Comparison of ENCODE assay signal across 21 cellular contexts in genomic region chr2:6750389-6751158, GRCh38.
DNase-seq lines count a peak whose midpoint lies in the region; ATAC-seq and TF ChIP-seq lines count a peak whose summit lies in the region.
"Had no signal": no experiment of that assay in that cellular context is flagged by ENCODE, and none has a peak within 500 bp of the region (broad histone marks: within the 10 kb centered on the region; RNA-seq: fewer than 3 reads in every experiment).

No MANE protein-coding gene starts in this region.

- no peak overlapping the region for H3K4me3 Mint-ChIP-seq in stimulated activated memory B cell treated with anti-CD40 and anti-IgM and Interleukin-4, amounts not matched to agents 10 μg/mL and 1 μg/mL and 100 μg/mL, for 72 hours
- H3K4me3 Mint-ChIP-seq: CD4-positive, alpha-beta T cell had no signal

- peak; percentile 27 for DNase-seq in BE2C
- DNase-seq in OCI-M1 (lab: John Stamatoyannopoulos, UW), result peak; percentile 50
- peak; percentile 13 for DNase-seq in adipocyte (ENCODE audit: low read depth)
- peak; percentile 19 for DNase-seq in mesendoderm
- no peak for DNase-seq in KG1 (lab: John Stamatoyannopoulos, UW)
- DNase-seq: Caco-2; CD4-positive, alpha-beta T cell; GDM1; GM23248; NCI-H1105 treated with DMSO at 0.1 percent for 48 hours; NCI-H187 treated with DMSO at 0.1 percent for 48 hours; NCI-H2227 treated with DMSO at 0.1 percent for 48 hours; NCI-H510A treated with DMSO at 0.1 percent for 48 hours; NCI-H774; SIG-M5 had no signal

- H3K18ac ChIP-seq in mesendoderm (ENCODE audit: low read length), result no peak overlapping the region

- H3K36me3 Mint-ChIP-seq in stimulated activated memory B cell treated with anti-CD40 and anti-IgM and Interleukin-4, amounts not matched to agents 10 μg/mL and 1 μg/mL and 100 μg/mL, for 72 hours, result no peaks in the 10 kb centered on the region

- H3K4me1 Mint-ChIP-seq in stimulated activated memory B cell treated with anti-CD40 and anti-IgM and Interleukin-4, amounts not matched to agents 10 μg/mL and 1 μg/mL and 100 μg/mL, for 72 hours, result no peaks in the 10 kb centered on the region

- H2BK15ac ChIP-seq in mesendoderm (replicated peaks; ENCODE audit: low read depth), result no peak overlapping the region

- H3K4me3 ChIP-seq in BE2C (ENCODE audit: low read depth, low read length) (peak overlapping the region; percentile 7), adipocyte (ENCODE audit: low read length) (no peak overlapping the region), mesendoderm (ENCODE audit: low read length) (no peak overlapping the region)
- H3K4me3 ChIP-seq: GM23248, PC-9 had no signal

- no peak for TF ChIP-seq CTCF in BE2C (IDR thresholded peaks at IDR 0.05; ENCODE audit: low read depth, low read length)

- no peak overlapping the region for H3K56ac ChIP-seq in mesendoderm (ENCODE audit: low read length)

- H3K27ac ChIP-seq in mesendoderm (ENCODE audit: low read depth, low read length), result no peak overlapping the region
- H3K27ac ChIP-seq: GM23248, PC-9, RWPE1 had no signal

- H3K4me1 ChIP-seq in BE2C (peaks cover 17% of the 10 kb centered on the region), adipocyte (ENCODE audit: control insufficient read depth, insufficient read depth, low read length) (no peaks in the 10 kb centered on the region), mesendoderm (ENCODE audit: control insufficient read depth, low read depth, low read length) (no peaks in the 10 kb centered on the region)
- H3K4me1 ChIP-seq: Caco-2 had no signal

- no peak overlapping the region for H2AK5ac ChIP-seq in mesendoderm (ENCODE audit: low read length)

- WGBS in mesendoderm (ENCODE audit: extremely low coverage, insufficient coverage, low lambda C conversion rate), result no CpG with 5 or more reads among the region's 8 CpGs

- H3K27me3 Mint-ChIP-seq in stimulated activated memory B cell treated with anti-CD40 and anti-IgM and Interleukin-4, amounts not matched to agents 10 μg/mL and 1 μg/mL and 100 μg/mL, for 72 hours, result peaks cover 19% of the 10 kb centered on the region

- H3K79me1 ChIP-seq in mesendoderm (ENCODE audit: low read length), result no peaks in the 10 kb centered on the region

- no peak overlapping the region for H3K23ac ChIP-seq in mesendoderm (ENCODE audit: low read length)

- H3K4me2 ChIP-seq in mesendoderm (ENCODE audit: low read length), result no peak overlapping the region
- H3K4me2 ChIP-seq: PC-9 had no signal

- H3K79me2 ChIP-seq in mesendoderm (ENCODE audit: control insufficient read depth, insufficient read depth, low read length), result no peaks in the 10 kb centered on the region

- H3K9ac ChIP-seq in adipocyte (ENCODE audit: low read length) (no peak overlapping the region), mesendoderm (ENCODE audit: low read length) (no peak overlapping the region)
- H3K9ac ChIP-seq: GM23248 had no signal

- H3K9me3 ChIP-seq in BE2C (no peaks in the 10 kb centered on the region), adipocyte (ENCODE audit: control insufficient read depth, low read length) (no peaks in the 10 kb centered on the region)
- H3K9me3 ChIP-seq: Caco-2 had no signal

- H2BK5ac ChIP-seq in mesendoderm (ENCODE audit: low read length), result no peak overlapping the region

- no peak overlapping the region for H3K27ac Mint-ChIP-seq in stimulated activated memory B cell treated with anti-CD40 and anti-IgM and Interleukin-4, amounts not matched to agents 10 μg/mL and 1 μg/mL and 100 μg/mL, for 72 hours
- H3K27ac Mint-ChIP-seq: CD4-positive, alpha-beta T cell had no signal

- H3K27me3 ChIP-seq in BE2C (peaks cover 28% of the 10 kb centered on the region), adipocyte (replicated peaks; ENCODE audit: control insufficient read depth, insufficient read depth, low read length) (peaks cover 23% of the 10 kb centered on the region), mesendoderm (ENCODE audit: insufficient read depth, low read length, poor library complexity) (no peaks in the 10 kb centered on the region)

- no peaks in the 10 kb centered on the region for H3K36me3 ChIP-seq in BE2C
- H3K36me3 ChIP-seq in adipocyte (ENCODE audit: control insufficient read depth, insufficient read depth, low read length, severe bottlenecking), result no peaks in the 10 kb centered on the region
- no peaks in the 10 kb centered on the region for H3K36me3 ChIP-seq in mesendoderm (ENCODE audit: control insufficient read depth, insufficient read depth, low read length)

- no peak overlapping the region for H3K4ac ChIP-seq in mesendoderm (ENCODE audit: low read depth, low read length)

- ATAC-seq in GM19035 (IDR thresholded peaks at IDR 0.05; ENCODE audit: unreplicated experiment) (no peak), HG03039 (IDR thresholded peaks at IDR 0.05; ENCODE audit: unreplicated experiment) (no peak)
- no peak for ATAC-seq in stimulated activated memory B cell treated with anti-CD40 and anti-IgM and Interleukin-4, amounts not matched to agents 10 μg/mL and 1 μg/mL and 100 μg/mL, for 72 hours
- ATAC-seq: HCT116 had no signal

- H2BK120ac ChIP-seq in mesendoderm (ENCODE audit: low read depth, low read length), result no peak overlapping the region

- H4K8ac ChIP-seq in mesendoderm (ENCODE audit: low read depth, low read length), result no peak overlapping the region

- no peak overlapping the region for H4K5ac ChIP-seq in mesendoderm (ENCODE audit: low read length)

- H3K9me3 Mint-ChIP-seq in stimulated activated memory B cell treated with anti-CD40 and anti-IgM and Interleukin-4, amounts not matched to agents 10 μg/mL and 1 μg/mL and 100 μg/mL, for 72 hours, result no peaks in the 10 kb centered on the region
- H3K9me3 Mint-ChIP-seq: CD4-positive, alpha-beta T cell had no signal
